ENCODE assay signal across 2 cellular contexts in genomic region chr2:27134781-27135470, GRCh38.
A peak's percentile ranks its signal among the peaks of the same experiment; 100 is the strongest.
TF ChIP-seq lines count a peak whose summit lies in the region.

No MANE protein-coding gene starts in this region.

TF ChIP-seq in GM23338, 12 proteins besides CTCF, POLR2A, EP300 and RAD21 (continued from another document):
- TF ChIP-seq, protein P1, sequence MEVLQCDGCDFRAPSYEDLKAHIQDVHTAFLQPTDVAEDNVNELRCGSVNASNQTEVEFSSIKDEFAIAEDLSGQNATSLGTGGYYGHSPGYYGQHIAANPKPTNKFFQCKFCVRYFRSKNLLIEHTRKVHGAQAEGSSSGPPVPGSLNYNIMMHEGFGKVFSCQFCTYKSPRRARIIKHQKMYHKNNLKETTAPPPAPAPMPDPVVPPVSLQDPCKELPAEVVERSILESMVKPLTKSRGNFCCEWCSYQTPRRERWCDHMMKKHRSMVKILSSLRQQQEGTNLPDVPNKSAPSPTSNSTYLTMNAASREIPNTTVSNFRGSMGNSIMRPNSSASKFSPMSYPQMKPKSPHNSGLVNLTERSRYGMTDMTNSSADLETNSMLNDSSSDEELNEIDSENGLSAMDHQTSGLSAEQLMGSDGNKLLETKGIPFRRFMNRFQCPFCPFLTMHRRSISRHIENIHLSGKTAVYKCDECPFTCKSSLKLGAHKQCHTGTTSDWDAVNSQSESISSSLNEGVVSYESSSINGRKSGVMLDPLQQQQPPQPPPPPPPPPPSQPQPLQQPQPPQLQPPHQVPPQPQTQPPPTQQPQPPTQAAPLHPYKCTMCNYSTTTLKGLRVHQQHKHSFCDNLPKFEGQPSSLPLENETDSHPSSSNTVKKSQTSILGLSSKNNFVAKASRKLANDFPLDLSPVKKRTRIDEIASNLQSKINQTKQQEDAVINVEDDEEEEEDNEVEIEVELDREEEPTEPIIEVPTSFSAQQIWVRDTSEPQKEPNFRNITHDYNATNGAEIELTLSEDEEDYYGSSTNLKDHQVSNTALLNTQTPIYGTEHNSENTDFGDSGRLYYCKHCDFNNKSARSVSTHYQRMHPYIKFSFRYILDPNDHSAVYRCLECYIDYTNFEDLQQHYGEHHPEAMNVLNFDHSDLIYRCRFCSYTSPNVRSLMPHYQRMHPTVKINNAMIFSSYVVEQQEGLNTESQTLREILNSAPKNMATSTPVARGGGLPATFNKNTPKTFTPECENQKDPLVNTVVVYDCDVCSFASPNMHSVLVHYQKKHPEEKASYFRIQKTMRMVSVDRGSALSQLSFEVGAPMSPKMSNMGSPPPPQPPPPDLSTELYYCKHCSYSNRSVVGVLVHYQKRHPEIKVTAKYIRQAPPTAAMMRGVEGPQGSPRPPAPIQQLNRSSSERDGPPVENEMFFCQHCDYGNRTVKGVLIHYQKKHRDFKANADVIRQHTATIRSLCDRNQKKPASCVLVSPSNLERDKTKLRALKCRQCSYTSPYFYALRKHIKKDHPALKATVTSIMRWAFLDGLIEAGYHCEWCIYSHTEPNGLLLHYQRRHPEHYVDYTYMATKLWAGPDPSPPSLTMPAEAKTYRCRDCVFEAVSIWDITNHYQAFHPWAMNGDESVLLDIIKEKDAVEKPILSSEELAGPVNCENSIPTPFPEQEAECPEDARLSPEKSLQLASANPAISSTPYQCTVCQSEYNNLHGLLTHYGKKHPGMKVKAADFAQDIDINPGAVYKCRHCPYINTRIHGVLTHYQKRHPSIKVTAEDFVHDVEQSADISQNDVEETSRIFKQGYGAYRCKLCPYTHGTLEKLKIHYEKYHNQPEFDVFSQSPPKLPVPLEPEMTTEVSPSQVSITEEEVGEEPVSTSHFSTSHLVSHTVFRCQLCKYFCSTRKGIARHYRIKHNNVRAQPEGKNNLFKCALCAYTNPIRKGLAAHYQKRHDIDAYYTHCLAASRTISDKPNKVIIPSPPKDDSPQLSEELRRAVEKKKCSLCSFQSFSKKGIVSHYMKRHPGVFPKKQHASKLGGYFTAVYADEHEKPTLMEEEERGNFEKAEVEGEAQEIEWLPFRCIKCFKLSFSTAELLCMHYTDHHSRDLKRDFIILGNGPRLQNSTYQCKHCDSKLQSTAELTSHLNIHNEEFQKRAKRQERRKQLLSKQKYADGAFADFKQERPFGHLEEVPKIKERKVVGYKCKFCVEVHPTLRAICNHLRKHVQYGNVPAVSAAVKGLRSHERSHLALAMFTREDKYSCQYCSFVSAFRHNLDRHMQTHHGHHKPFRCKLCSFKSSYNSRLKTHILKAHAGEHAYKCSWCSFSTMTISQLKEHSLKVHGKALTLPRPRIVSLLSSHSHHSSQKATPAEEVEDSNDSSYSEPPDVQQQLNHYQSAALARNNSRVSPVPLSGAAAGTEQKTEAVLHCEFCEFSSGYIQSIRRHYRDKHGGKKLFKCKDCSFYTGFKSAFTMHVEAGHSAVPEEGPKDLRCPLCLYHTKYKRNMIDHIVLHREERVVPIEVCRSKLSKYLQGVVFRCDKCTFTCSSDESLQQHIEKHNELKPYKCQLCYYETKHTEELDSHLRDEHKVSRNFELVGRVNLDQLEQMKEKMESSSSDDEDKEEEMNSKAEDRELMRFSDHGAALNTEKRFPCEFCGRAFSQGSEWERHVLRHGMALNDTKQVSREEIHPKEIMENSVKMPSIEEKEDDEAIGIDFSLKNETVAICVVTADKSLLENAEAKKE (CRISPR knock-in tag; IDR thresholded peaks at IDR 0.05): no peak
- TF ChIP-seq ZNF331 (CRISPR knock-in tag; IDR thresholded peaks at IDR 0.05; ENCODE audit: low read depth) (no peak), EZH2phosphoT487 (IDR thresholded peaks at IDR 0.05; ENCODE audit: unreplicated experiment) (no peak), CREB1 (CRISPR knock-in tag; IDR thresholded peaks at IDR 0.05; ENCODE audit: low read depth) (no peak), ZNF114 (CRISPR knock-in tag; IDR thresholded peaks at IDR 0.05) (no peak), POLR2AphosphoS5 (IDR thresholded peaks at IDR 0.05; ENCODE audit: low read depth) (no peak; the same call in 1 of the 2 replicates)

TF ChIP-seq in WTC11, 78 proteins besides CTCF, POLR2A, EP300 and RAD21 (continued from another document):
- TF ChIP-seq, protein P2, sequence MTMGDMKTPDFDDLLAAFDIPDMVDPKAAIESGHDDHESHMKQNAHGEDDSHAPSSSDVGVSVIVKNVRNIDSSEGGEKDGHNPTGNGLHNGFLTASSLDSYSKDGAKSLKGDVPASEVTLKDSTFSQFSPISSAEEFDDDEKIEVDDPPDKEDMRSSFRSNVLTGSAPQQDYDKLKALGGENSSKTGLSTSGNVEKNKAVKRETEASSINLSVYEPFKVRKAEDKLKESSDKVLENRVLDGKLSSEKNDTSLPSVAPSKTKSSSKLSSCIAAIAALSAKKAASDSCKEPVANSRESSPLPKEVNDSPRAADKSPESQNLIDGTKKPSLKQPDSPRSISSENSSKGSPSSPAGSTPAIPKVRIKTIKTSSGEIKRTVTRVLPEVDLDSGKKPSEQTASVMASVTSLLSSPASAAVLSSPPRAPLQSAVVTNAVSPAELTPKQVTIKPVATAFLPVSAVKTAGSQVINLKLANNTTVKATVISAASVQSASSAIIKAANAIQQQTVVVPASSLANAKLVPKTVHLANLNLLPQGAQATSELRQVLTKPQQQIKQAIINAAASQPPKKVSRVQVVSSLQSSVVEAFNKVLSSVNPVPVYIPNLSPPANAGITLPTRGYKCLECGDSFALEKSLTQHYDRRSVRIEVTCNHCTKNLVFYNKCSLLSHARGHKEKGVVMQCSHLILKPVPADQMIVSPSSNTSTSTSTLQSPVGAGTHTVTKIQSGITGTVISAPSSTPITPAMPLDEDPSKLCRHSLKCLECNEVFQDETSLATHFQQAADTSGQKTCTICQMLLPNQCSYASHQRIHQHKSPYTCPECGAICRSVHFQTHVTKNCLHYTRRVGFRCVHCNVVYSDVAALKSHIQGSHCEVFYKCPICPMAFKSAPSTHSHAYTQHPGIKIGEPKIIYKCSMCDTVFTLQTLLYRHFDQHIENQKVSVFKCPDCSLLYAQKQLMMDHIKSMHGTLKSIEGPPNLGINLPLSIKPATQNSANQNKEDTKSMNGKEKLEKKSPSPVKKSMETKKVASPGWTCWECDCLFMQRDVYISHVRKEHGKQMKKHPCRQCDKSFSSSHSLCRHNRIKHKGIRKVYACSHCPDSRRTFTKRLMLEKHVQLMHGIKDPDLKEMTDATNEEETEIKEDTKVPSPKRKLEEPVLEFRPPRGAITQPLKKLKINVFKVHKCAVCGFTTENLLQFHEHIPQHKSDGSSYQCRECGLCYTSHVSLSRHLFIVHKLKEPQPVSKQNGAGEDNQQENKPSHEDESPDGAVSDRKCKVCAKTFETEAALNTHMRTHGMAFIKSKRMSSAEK (CRISPR knock-in tag; IDR thresholded peaks at IDR 0.05; ENCODE audit: borderline replicate concordance): no peak
- no peak for TF ChIP-seq FOXK1 (CRISPR knock-in tag; IDR thresholded peaks at IDR 0.05)
- 0 out of 2 replicates have a peak, but pooled peaks have one; percentile 54 for TF ChIP-seq ZNF121 (CRISPR knock-in tag; IDR thresholded peaks at IDR 0.05)
- no peak for TF ChIP-seq GRHL2 (CRISPR knock-in tag; IDR thresholded peaks at IDR 0.05; ENCODE audit: insufficient replicate concordance, severe bottlenecking)
- TF ChIP-seq HMGA2 (CRISPR knock-in tag; IDR thresholded peaks at IDR 0.05): no peak
- TF ChIP-seq, protein P3, sequence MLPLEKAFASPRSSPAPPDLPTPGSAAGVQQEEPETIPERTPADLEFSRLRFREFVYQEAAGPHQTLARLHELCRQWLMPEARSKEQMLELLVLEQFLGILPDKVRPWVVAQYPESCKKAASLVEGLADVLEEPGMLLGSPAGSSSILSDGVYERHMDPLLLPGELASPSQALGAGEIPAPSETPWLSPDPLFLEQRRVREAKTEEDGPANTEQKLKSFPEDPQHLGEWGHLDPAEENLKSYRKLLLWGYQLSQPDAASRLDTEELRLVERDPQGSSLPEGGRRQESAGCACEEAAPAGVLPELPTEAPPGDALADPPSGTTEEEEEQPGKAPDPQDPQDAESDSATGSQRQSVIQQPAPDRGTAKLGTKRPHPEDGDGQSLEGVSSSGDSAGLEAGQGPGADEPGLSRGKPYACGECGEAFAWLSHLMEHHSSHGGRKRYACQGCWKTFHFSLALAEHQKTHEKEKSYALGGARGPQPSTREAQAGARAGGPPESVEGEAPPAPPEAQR (CRISPR knock-in tag; IDR thresholded peaks at IDR 0.05): no peak
- TF ChIP-seq, protein P4, sequence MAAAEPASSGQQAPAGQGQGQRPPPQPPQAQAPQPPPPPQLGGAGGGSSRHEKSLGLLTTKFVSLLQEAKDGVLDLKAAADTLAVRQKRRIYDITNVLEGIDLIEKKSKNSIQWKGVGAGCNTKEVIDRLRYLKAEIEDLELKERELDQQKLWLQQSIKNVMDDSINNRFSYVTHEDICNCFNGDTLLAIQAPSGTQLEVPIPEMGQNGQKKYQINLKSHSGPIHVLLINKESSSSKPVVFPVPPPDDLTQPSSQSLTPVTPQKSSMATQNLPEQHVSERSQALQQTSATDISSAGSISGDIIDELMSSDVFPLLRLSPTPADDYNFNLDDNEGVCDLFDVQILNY (CRISPR knock-in tag; IDR thresholded peaks at IDR 0.05): 0 out of 2 replicates have a peak, but pooled peaks have one; percentile 27
- TF ChIP-seq, protein P5, sequence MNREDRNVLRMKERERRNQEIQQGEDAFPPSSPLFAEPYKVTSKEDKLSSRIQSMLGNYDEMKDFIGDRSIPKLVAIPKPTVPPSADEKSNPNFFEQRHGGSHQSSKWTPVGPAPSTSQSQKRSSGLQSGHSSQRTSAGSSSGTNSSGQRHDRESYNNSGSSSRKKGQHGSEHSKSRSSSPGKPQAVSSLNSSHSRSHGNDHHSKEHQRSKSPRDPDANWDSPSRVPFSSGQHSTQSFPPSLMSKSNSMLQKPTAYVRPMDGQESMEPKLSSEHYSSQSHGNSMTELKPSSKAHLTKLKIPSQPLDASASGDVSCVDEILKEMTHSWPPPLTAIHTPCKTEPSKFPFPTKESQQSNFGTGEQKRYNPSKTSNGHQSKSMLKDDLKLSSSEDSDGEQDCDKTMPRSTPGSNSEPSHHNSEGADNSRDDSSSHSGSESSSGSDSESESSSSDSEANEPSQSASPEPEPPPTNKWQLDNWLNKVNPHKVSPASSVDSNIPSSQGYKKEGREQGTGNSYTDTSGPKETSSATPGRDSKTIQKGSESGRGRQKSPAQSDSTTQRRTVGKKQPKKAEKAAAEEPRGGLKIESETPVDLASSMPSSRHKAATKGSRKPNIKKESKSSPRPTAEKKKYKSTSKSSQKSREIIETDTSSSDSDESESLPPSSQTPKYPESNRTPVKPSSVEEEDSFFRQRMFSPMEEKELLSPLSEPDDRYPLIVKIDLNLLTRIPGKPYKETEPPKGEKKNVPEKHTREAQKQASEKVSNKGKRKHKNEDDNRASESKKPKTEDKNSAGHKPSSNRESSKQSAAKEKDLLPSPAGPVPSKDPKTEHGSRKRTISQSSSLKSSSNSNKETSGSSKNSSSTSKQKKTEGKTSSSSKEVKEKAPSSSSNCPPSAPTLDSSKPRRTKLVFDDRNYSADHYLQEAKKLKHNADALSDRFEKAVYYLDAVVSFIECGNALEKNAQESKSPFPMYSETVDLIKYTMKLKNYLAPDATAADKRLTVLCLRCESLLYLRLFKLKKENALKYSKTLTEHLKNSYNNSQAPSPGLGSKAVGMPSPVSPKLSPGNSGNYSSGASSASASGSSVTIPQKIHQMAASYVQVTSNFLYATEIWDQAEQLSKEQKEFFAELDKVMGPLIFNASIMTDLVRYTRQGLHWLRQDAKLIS (CRISPR knock-in tag; IDR thresholded peaks at IDR 0.05; ENCODE audit: borderline replicate concordance): 0 out of 2 replicates have a peak, but pooled peaks have one; percentile 20
- TF ChIP-seq, protein P6, sequence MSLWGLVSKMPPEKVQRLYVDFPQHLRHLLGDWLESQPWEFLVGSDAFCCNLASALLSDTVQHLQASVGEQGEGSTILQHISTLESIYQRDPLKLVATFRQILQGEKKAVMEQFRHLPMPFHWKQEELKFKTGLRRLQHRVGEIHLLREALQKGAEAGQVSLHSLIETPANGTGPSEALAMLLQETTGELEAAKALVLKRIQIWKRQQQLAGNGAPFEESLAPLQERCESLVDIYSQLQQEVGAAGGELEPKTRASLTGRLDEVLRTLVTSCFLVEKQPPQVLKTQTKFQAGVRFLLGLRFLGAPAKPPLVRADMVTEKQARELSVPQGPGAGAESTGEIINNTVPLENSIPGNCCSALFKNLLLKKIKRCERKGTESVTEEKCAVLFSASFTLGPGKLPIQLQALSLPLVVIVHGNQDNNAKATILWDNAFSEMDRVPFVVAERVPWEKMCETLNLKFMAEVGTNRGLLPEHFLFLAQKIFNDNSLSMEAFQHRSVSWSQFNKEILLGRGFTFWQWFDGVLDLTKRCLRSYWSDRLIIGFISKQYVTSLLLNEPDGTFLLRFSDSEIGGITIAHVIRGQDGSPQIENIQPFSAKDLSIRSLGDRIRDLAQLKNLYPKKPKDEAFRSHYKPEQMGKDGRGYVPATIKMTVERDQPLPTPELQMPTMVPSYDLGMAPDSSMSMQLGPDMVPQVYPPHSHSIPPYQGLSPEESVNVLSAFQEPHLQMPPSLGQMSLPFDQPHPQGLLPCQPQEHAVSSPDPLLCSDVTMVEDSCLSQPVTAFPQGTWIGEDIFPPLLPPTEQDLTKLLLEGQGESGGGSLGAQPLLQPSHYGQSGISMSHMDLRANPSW (CRISPR knock-in tag; conservative IDR thresholded peaks at IDR 0.05; ENCODE audit: low read depth): no peak
- TF ChIP-seq ZNF263 (CRISPR knock-in tag; IDR thresholded peaks at IDR 0.05; ENCODE audit: low read depth): no peak
- no peak for TF ChIP-seq PRRX2 (CRISPR knock-in tag; IDR thresholded peaks at IDR 0.05)
- TF ChIP-seq ZNF138 (CRISPR knock-in tag; conservative IDR thresholded peaks at IDR 0.05): no peak
- TF ChIP-seq CREM (CRISPR knock-in tag; IDR thresholded peaks at IDR 0.05): no peak
- TF ChIP-seq, protein P7, sequence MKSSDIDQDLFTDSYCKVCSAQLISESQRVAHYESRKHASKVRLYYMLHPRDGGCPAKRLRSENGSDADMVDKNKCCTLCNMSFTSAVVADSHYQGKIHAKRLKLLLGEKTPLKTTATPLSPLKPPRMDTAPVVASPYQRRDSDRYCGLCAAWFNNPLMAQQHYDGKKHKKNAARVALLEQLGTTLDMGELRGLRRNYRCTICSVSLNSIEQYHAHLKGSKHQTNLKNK (CRISPR knock-in tag; IDR thresholded peaks at IDR 0.05): no peak
- TF ChIP-seq JAZF1 (CRISPR knock-in tag; IDR thresholded peaks at IDR 0.05): no peak
- TF ChIP-seq ZNF232 (CRISPR knock-in tag; IDR thresholded peaks at IDR 0.05): no peak
- TF ChIP-seq, protein P8, sequence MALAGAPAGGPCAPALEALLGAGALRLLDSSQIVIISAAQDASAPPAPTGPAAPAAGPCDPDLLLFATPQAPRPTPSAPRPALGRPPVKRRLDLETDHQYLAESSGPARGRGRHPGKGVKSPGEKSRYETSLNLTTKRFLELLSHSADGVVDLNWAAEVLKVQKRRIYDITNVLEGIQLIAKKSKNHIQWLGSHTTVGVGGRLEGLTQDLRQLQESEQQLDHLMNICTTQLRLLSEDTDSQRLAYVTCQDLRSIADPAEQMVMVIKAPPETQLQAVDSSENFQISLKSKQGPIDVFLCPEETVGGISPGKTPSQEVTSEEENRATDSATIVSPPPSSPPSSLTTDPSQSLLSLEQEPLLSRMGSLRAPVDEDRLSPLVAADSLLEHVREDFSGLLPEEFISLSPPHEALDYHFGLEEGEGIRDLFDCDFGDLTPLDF (CRISPR knock-in tag; IDR thresholded peaks at IDR 0.05): no peak
- no peak for TF ChIP-seq SOX15 (CRISPR knock-in tag; IDR thresholded peaks at IDR 0.05)
- no peak for TF ChIP-seq FOXP1 (CRISPR knock-in tag; IDR thresholded peaks at IDR 0.05; ENCODE audit: borderline replicate concordance)
- 0 out of 2 replicates have a peak, but pooled peaks have one; percentile 51 for TF ChIP-seq ESRRA (CRISPR knock-in tag; IDR thresholded peaks at IDR 0.05; ENCODE audit: borderline replicate concordance)
- no peak for TF ChIP-seq FOXJ3 (CRISPR knock-in tag; IDR thresholded peaks at IDR 0.05; ENCODE audit: borderline replicate concordance)
- TF ChIP-seq, protein P9, sequence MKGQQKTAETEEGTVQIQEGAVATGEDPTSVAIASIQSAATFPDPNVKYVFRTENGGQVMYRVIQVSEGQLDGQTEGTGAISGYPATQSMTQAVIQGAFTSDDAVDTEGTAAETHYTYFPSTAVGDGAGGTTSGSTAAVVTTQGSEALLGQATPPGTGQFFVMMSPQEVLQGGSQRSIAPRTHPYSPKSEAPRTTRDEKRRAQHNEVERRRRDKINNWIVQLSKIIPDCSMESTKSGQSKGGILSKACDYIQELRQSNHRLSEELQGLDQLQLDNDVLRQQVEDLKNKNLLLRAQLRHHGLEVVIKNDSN (CRISPR knock-in tag; IDR thresholded peaks at IDR 0.05): no peak
- TF ChIP-seq CREB1 (CRISPR knock-in tag; IDR thresholded peaks at IDR 0.05): no peak
